19 cellular contexts compared by ENCODE assay signal in genomic region chr1:43893020-43893419, GRCh38. TPM values are rescaled to one million over a fixed set of nuclear protein-coding genes. Genes with fewer than 3 reads are reported as not detected.
"Had no signal": no experiment of that assay in that cellular context is flagged by ENCODE, and none has a peak within 500 bp of the region (broad histone marks: within the 10 kb centered on the region; RNA-seq: fewer than 3 reads in every experiment).

No MANE protein-coding gene starts in this region.

- H3K9ac ChIP-seq: parathyroid adenoma had no signal

- H3K27me3 Mint-ChIP-seq: T-cell, type B pancreatic cell had no signal

- H3K79me2 ChIP-seq: parathyroid adenoma had no signal

- H3K27ac Mint-ChIP-seq: activated naive CD4-positive, alpha-beta T cell treated with anti-CD3 and anti-CD28 coated beads for 36 hours; activated T-helper 2 cell treated with anti-CD3 and anti-CD28 coated beads, Interferon-gamma antibody, Interleukin-2, Interleukin-4, amounts not matched to agents 10 μg/mL and 5 μg/mL and 100 μg/mL, durations not matched to agents 14 hours and 24 hours and 36 hours; mesothelial cell of epicardium; T-cell; type B pancreatic cell had no signal

- H2AFZ ChIP-seq: parathyroid adenoma had no signal

- H3K36me3 ChIP-seq: colonic mucosa had no signal

- H3K27me3 ChIP-seq: colonic mucosa, foreskin keratinocyte, suprapubic skin had no signal

- H3K4me3 Mint-ChIP-seq: activated naive CD4-positive, alpha-beta T cell treated with anti-CD3 and anti-CD28 coated beads for 36 hours; mesothelial cell of epicardium; T-cell; type B pancreatic cell had no signal

- H3K4me1 Mint-ChIP-seq: T-cell had no signal

- DNase-seq: activated CD4-positive, CD25-positive, alpha-beta regulatory T cell treated with anti-CD3 and anti-CD28 coated beads, Interleukin-2, amount 50 U/mL, for 72 hours; activated naive CD4-positive, alpha-beta T cell treated with anti-CD3 and anti-CD28 coated beads for 36 hours; activated T-cell treated with anti-CD3 and anti-CD28 coated beads for 4 hours; caudate nucleus; colonic mucosa; foreskin keratinocyte; lower lobe of right lung; stimulated activated CD4-positive, alpha-beta T cell treated with anti-CD3 and anti-CD28 coated beads, Interleukin-4, amount 100 ng/mL, for 4 hours; stimulated activated CD8-positive, alpha-beta memory T cell treated with anti-CD3 and anti-CD28 coated beads, Interleukin-4, amount 100 ng/mL, for 48 hours; stimulated activated naive CD4-positive, alpha-beta T cell treated with Interleukin-2 at 50 U/mL for 16 hours; T-cell; T-helper 9 cell had no signal

- H3K9me3 ChIP-seq: colonic mucosa, lower lobe of right lung, suprapubic skin had no signal

- H3K4me3 ChIP-seq: colonic mucosa, lower lobe of right lung, skin epidermis, suprapubic skin had no signal

- ATAC-seq: foreskin keratinocyte, lower lobe of right lung, T-cell had no signal

- H3K9me3 Mint-ChIP-seq: activated naive CD4-positive, alpha-beta T cell treated with anti-CD3 and anti-CD28 coated beads for 36 hours; activated T-helper 2 cell treated with anti-CD3 and anti-CD28 coated beads, Interferon-gamma antibody, Interleukin-2, Interleukin-4, amounts not matched to agents 10 μg/mL and 5 μg/mL and 100 μg/mL, durations not matched to agents 14 hours and 24 hours and 36 hours; mesothelial cell of epicardium; T-cell; type B pancreatic cell had no signal

- H3K4me1 ChIP-seq: colonic mucosa, lower lobe of right lung, parathyroid adenoma had no signal

- H3K27ac ChIP-seq: colonic mucosa, foreskin keratinocyte, lower lobe of right lung, parathyroid adenoma, skin epidermis, suprapubic skin had no signal

RNA-seq across cellular contexts. Expression of gene ARTN, which starts 40.6 kb away (rescaled TPM):
- total RNA-seq: activated naive CD4-positive, alpha-beta T cell treated with anti-CD3 and anti-CD28 coated beads for 36 hours; SK-MEL-5 had no signal
